Comparison of ENCODE assay signal across 19 cellular contexts in the genomic region with DNA sequence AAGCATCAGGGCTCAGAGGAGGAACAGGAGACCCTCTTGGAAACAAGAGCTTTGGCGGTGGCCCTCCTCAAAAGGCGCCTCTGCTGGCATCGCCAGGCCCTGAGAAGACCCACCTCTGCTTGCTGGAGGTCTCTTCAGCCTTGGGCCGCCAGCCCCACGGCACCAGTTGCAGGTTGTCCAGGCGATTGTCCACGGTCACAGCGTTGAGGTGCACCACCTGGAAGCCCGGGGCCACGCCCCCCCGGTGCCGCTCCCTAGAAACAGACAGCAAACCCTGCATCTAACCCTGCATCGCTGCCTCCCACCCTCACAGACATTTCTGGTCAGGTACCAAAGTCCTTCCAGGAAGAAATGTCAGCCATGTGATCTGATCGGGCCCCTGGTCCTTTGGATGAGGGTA.
"Had no signal": no experiment of that assay in that cellular context is flagged by ENCODE, and none has a peak within 500 bp of the region (broad histone marks: within the 10 kb centered on the region; RNA-seq: fewer than 3 reads in every experiment).

No MANE protein-coding gene starts in this region.

- H3K27me3 ChIP-seq: colonic mucosa, foreskin keratinocyte, left lung, sigmoid colon, testis, transverse colon had no signal

- H3K36me3 ChIP-seq: colonic mucosa, transverse colon had no signal

- H3K4me3 ChIP-seq: colonic mucosa, left lung, lower lobe of right lung, sigmoid colon, skin epidermis, testis, transverse colon had no signal

- FAIRE-seq: keratinocyte had no signal

- DNase-seq: cerebellar nuclear complex; colonic mucosa; dermis blood vessel endothelial cell; erythroblast; foreskin keratinocyte; immature natural killer cell; left lung; lower lobe of right lung; posterior cingulate gyrus; sigmoid colon; stimulated activated CD4-positive, alpha-beta T cell treated with anti-CD3 and anti-CD28 coated beads, Interleukin-2, amount 100 ng/mL, for 24 hours; stimulated activated CD4-positive, alpha-beta T cell treated with anti-CD3 and anti-CD28 coated beads, Interleukin-4, amount 100 ng/mL, for 4 hours; stimulated activated naive B cell treated with anti-CD40 and anti-IgM and Interleukin-4, amounts not matched to agents 10 μg/mL and 1 μg/mL and 100 μg/mL, for 72 hours; stimulated activated naive CD8-positive, alpha-beta T cell treated with anti-CD3 and anti-CD28 coated beads, Interleukin-15, amount 100 ng/mL, for 72 hours; testis; transverse colon had no signal

- H3K27ac ChIP-seq: colonic mucosa, foreskin keratinocyte, left lung, lower lobe of right lung, sigmoid colon, skin epidermis, testis, transverse colon had no signal

- H3K9me3 ChIP-seq: colonic mucosa, left lung, lower lobe of right lung, sigmoid colon, testis, transverse colon had no signal

- ATAC-seq: foreskin keratinocyte; left lung; lower lobe of right lung; natural killer cell treated with Interleukin-12 subunit alpha and Interleukin-12 subunit beta and Interleukin-15 and Interleukin-18, amount 100 ng/mL, for 72 hours; stimulated activated naive B cell treated with anti-CD40 and anti-IgM and Interleukin-4, amounts not matched to agents 10 μg/mL and 1 μg/mL and 100 μg/mL, for 72 hours; stimulated activated naive CD8-positive, alpha-beta T cell treated with anti-CD3 and anti-CD28 coated beads, Interleukin-15, amount 100 ng/mL, for 72 hours had no signal
